Comparison of ENCODE assay signal across 1 cellular context in the genomic region with DNA sequence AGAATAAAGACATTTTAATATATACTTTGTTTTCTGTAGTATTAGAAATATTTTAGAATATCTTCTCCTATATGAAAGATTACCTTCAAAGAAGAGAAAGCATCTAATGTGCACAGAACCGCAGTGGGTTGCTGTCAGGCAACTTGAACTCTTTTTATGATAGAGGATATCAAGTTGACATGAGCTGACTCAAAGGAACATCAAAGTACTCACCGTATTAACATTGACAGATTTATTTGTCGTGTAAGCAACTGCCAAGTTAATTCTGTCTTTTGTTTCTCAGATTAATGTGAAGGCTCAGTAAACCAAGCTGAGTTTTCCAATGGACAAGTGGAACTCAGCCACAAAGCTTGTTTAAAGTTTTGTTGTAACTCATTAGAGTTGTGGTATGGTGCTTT.
TF ChIP-seq lines count a peak whose summit lies in the region.

No MANE protein-coding gene starts in this region.

TF ChIP-seq in K562, 482 proteins besides CTCF, POLR2A, EP300 and RAD21:
- peak; percentile 10; the same call in 1 of the 2 replicates for TF ChIP-seq C11orf30 (IDR thresholded peaks at IDR 0.05; ENCODE audit: low read depth)
- no peak for TF ChIP-seq RNF2 (IDR thresholded peaks at IDR 0.05)
- TF ChIP-seq, protein P1, sequence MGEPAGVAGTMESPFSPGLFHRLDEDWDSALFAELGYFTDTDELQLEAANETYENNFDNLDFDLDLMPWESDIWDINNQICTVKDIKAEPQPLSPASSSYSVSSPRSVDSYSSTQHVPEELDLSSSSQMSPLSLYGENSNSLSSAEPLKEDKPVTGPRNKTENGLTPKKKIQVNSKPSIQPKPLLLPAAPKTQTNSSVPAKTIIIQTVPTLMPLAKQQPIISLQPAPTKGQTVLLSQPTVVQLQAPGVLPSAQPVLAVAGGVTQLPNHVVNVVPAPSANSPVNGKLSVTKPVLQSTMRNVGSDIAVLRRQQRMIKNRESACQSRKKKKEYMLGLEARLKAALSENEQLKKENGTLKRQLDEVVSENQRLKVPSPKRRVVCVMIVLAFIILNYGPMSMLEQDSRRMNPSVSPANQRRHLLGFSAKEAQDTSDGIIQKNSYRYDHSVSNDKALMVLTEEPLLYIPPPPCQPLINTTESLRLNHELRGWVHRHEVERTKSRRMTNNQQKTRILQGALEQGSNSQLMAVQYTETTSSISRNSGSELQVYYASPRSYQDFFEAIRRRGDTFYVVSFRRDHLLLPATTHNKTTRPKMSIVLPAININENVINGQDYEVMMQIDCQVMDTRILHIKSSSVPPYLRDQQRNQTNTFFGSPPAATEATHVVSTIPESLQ (CRISPR knock-in tag; IDR thresholded peaks at IDR 0.05), result no peak
- TF ChIP-seq BRD9 (IDR thresholded peaks at IDR 0.05; ENCODE audit: low read depth, partially characterized antibody), result no peak
- TF ChIP-seq HOXB6 (CRISPR knock-in tag; IDR thresholded peaks at IDR 0.05; ENCODE audit: borderline replicate concordance), result no peak
- TF ChIP-seq ZNF121 (CRISPR knock-in tag; conservative IDR thresholded peaks at IDR 0.05), result no peak
- TF ChIP-seq MEIS2 (IDR thresholded peaks at IDR 0.05; ENCODE audit: partially characterized antibody), result peak; percentile 64
- TF ChIP-seq FOSL1 (tag; conservative IDR thresholded peaks at IDR 0.05), result peak; percentile 18; the same call in 1 of the 2 replicates
- TF ChIP-seq MTF1 (CRISPR knock-in tag; IDR thresholded peaks at IDR 0.05; ENCODE audit: borderline replicate concordance), result no peak
- peak; percentile 57; the same call in 1 of the 2 replicates for TF ChIP-seq LEF1 (IDR thresholded peaks at IDR 0.05)
